In genomic region chr1:175154595-175155472, GRCh38 we compare ENCODE assay signal across 7 cellular contexts. TPM values are rescaled to one million over a fixed set of nuclear protein-coding genes. Genes with fewer than 3 reads are reported as not detected.
A peak's percentile ranks its signal among the peaks of the same experiment; 100 is the strongest.
DNase-seq lines count a peak whose midpoint lies in the region; ATAC-seq, FAIRE-seq and TF ChIP-seq lines count a peak whose summit lies in the region.

No MANE protein-coding gene starts in this region.

- TF ChIP-seq EP300 in ovary (IDR thresholded peaks at IDR 0.05) (no peak), transverse colon (IDR thresholded peaks at IDR 0.05; ENCODE audit: low read depth) (no peak)

- H3K9me3 Mint-ChIP-seq in activated T-cell treated with anti-CD3 and anti-CD28 coated beads, Interleukin-2, amount 50 U/mL, for 72 hours, result no peaks in the 10 kb centered on the region

- in situ Hi-C loops in transverse colon (cut with MboI; ENCODE audit: low pct_ligation_motif_present in 1 of 4, low pct_unique_long_range_greater_than_20kb in 1 of 4, low sequenced_read_pairs in 3 of 4), result loop anchor here (5.0 to 10.0 kb wide), 3 partner anchors 67 to 170 kb away; no protein-coding TSS in a partner anchor

- peaks cover 0 to 6% (median 0%) of the 10 kb centered on the region in 4 donors for H3K4me1 ChIP-seq in Peyer's patch
- H3K4me1 ChIP-seq in ovary (ENCODE audit: insufficient read depth), result no peaks in the 10 kb centered on the region
- peaks cover 0 to 8% (median 0%) of the 10 kb centered on the region in 4 donors for H3K4me1 ChIP-seq in transverse colon

- TF ChIP-seq CTCF in Peyer's patch (IDR thresholded peaks at IDR 0.05) (peak; percentile 77 to 93 (median 88)), foreskin fibroblast (IDR thresholded peaks at IDR 0.05; ENCODE audit: low read depth, low read length) (peak; percentile 79), ovary (IDR thresholded peaks at IDR 0.05) (peak; percentile 26 to 54 (median 32)), transverse colon (IDR thresholded peaks at IDR 0.05) (peak; percentile 86 to 88 (median 88))

- peak; percentile 89 for FAIRE-seq in GM12892 (lab: Jason Lieb, UNC)

- no peak overlapping the region for H3K4me3 Mint-ChIP-seq in activated T-cell treated with anti-CD3 and anti-CD28 coated beads, Interleukin-2, amount 50 U/mL, for 72 hours

- intact Hi-C loops in ovary (cut with DNase I) (loop anchor here in 3 of 4 donors (5.0 to 10.0 kb wide), 3 partner anchors 162 to 1730 kb away; no protein-coding TSS in a partner anchor), transverse colon (cut with DNase I; ENCODE audit: low total_unique reads) (loop anchor here (2.0 kb wide), 1 partner anchor 164 kb away; no protein-coding TSS in a partner anchor)

- H3K4me3 ChIP-seq in Peyer's patch (no peak overlapping the region), foreskin fibroblast (ENCODE audit: low read depth in 1 of 2, low read length in 2 of 2) (no peak overlapping the region), ovary (no peak overlapping the region), transverse colon (no peak overlapping the region)

- H3K27ac ChIP-seq in Peyer's patch (no peak overlapping the region), ovary (no peak overlapping the region), transverse colon (no peak overlapping the region)

- peaks cover 41% of the 10 kb centered on the region for H3K27me3 Mint-ChIP-seq in activated T-cell treated with anti-CD3 and anti-CD28 coated beads, Interleukin-2, amount 50 U/mL, for 72 hours (ENCODE audit: low read depth)

- H3K27me3 ChIP-seq in Peyer's patch (no peaks in the 10 kb centered on the region), ovary (no peaks in the 10 kb centered on the region), transverse colon (peaks cover 24% of the 10 kb centered on the region)

- TF ChIP-seq POLR2A in GM12892 (IDR thresholded peaks at IDR 0.05; ENCODE audit: low read depth, low read length) (no peak), Peyer's patch (IDR thresholded peaks at IDR 0.05) (no peak), ovary (IDR thresholded peaks at IDR 0.05) (no peak), transverse colon (IDR thresholded peaks at IDR 0.05) (no peak)

- peaks cover 1 to 7% of the 10 kb centered on the region in 2 donors for H3K36me3 Mint-ChIP-seq in activated T-cell treated with anti-CD3 and anti-CD28 coated beads, Interleukin-2, amount 50 U/mL, for 72 hours (ENCODE audit: insufficient read depth in 2 of 2)

- H3K36me3 ChIP-seq in Peyer's patch (peaks cover 0 to 6% (median 0%) of the 10 kb centered on the region in 3 donors), ovary (no peaks in the 10 kb centered on the region), transverse colon (no peaks in the 10 kb centered on the region)

- DNase-seq in GM12892 (ENCODE audit: insufficient read length) (peak; percentile 42), HuH-7 (ENCODE audit: low spot score) (peak; percentile 30), Peyer's patch (peak; percentile 76 to 92 (median 81)), foreskin fibroblast (peak; percentile 26 to 74), ovary (peak; percentile 26 to 66 (median 61)), transverse colon (peak; percentile 76)
- peak; percentile 73 to 77 for DNase-seq in activated T-cell treated with anti-CD3 and anti-CD28 coated beads, Interleukin-2, amount 50 U/mL, for 72 hours

- WGBS in ovary, 3 donors, result 24 to 26% (median 25%) methylated on average over 11 of the region's 11 CpGs
- 20 to 21% methylated on average over 10 to 11 of the region's 11 CpGs for WGBS in transverse colon (ENCODE audit: low coverage in 1 of 2), 2 donors

- peaks cover 18% of the 10 kb centered on the region for H3K4me1 Mint-ChIP-seq in activated T-cell treated with anti-CD3 and anti-CD28 coated beads, Interleukin-2, amount 50 U/mL, for 72 hours (ENCODE audit: low read depth)

- no peak overlapping the region for H3K27ac Mint-ChIP-seq in activated T-cell treated with anti-CD3 and anti-CD28 coated beads, Interleukin-2, amount 50 U/mL, for 72 hours

- ATAC-seq in activated T-cell treated with anti-CD3 and anti-CD28 coated beads, Interleukin-2, amount 50 U/mL, for 72 hours (replicated peaks in 1 of 2), result peak; percentile 36 to 49

- H3K9me3 ChIP-seq in Peyer's patch, result no peaks in the 10 kb centered on the region
- no peaks in the 10 kb centered on the region for H3K9me3 ChIP-seq in ovary
- no peaks in the 10 kb centered on the region for H3K9me3 ChIP-seq in transverse colon

RNA-seq across cellular contexts. Expression of gene KIAA0040, which starts 37.7 kb away (rescaled TPM):
- polyA plus RNA-seq in GM12892 (2012; ENCODE audit: missing spikeins), result 11.6 TPM
- total RNA-seq in Peyer's patch (10 to 100 TPM in 2 of 4 donors, 1 to 10 TPM in 2; 9.7 to 52.8 (median 10.3) TPM), ovary (10 to 100 TPM in 3 of 7 donors, 1 to 10 TPM in 4; 5.2 to 18.5 (median 9.9) TPM), transverse colon (10 to 100 TPM; 17.5 to 35.5 (median 21.2) TPM)
- 10 to 100 TPM; 33.4 to 37.4 TPM for total RNA-seq in activated T-cell treated with anti-CD3 and anti-CD28 coated beads, Interleukin-2, amount 50 U/mL, for 72 hours
- polyA plus RNA-seq in ovary, result 10 to 100 TPM in 1 of 2 donors, 1 to 10 TPM in 1; 7.3 to 24.7 TPM

Comparison
In these comparisons a context has a peak if more than half of its experiments do, and no peak if none do; other contexts are left out.
1. DNase-seq: peak in every context shown above with its lines; median percentile 81 in Peyer's patch; 76 in transverse colon; 75 in activated T-cell treated with anti-CD3 and anti-CD28 coated beads, Interleukin-2, amount 50 U/mL, for 72 hours; 61 in ovary; 50 in foreskin fibroblast; 42 in GM12892; 30 in HuH-7.
2. CTCF ChIP-seq: peak in every context shown above with its lines; median percentile 88 in Peyer's patch; 88 in transverse colon; 79 in foreskin fibroblast; 32 in ovary.